Comparison of ENCODE assay signal across 1 cellular context in the genomic region with DNA sequence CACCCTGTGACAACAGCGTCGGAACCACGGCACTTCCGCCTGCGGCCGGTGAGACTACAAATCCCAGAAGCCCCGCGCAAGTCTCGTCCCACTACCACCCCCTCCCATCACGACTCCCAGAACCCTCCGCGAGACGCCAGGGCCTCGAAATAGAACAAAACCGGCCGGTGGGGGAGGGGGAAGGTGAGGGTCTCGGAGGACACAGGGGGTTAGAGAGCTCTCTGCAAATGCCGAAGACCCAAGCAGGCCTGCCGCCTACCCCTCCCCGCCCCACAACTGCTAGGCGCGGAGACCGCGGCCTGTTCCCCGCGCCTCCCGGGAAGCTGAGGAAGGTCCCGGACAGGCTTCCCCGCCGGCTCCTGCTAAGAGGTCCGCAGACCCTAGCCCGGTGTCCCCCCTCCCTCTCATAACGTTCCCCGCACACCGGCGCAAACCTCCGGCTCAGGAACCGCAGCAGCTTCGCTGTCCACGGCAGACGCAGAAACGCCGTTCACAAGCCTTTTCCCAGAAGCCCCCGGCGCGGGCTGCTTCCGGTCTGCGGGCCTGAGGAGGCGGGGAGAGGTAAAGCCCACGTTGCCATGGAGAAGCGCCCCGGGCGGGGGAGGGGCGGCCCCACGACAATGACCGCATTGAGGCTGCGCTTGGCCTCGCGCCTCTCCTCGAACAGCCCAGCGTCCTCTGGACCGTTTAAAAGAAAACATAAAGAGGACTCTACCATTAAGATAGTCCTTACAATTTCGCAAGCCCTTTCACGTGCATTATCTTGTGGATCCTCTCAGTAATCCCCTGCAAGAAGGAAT.
A peak's percentile ranks its signal among the peaks of the same experiment; 100 is the strongest.
TF ChIP-seq lines count a peak whose summit lies in the region.

A gene (minus strand): TSS at position 485 of the 800 bp plus-strand sequence. CDS start 3,770 bp downstream, outside the sequence.

TF ChIP-seq in HepG2, 621 proteins besides CTCF, POLR2A, EP300 and RAD21 (continued from another document and continues in another):
- TF ChIP-seq MBD4 (IDR thresholded peaks at IDR 0.05; ENCODE audit: borderline replicate concordance, low read length) (no peak), ZNF253 (CRISPR knock-in tag; IDR thresholded peaks at IDR 0.05; ENCODE audit: borderline replicate concordance) (no peak), ZNF343 (CRISPR knock-in tag; IDR thresholded peaks at IDR 0.05) (peak; percentile 81; the same call in 1 of the 2 replicates), ZNF619 (CRISPR knock-in tag; IDR thresholded peaks at IDR 0.05) (peak; percentile 32; the same call in 1 of the 2 replicates), KLF16 (CRISPR knock-in tag; IDR thresholded peaks at IDR 0.05) (peak in 1 of 2 experiments; percentile 21; a peak in 2 of 4 replicates), NCOA1 (CRISPR knock-in tag; IDR thresholded peaks at IDR 0.05) (peak; percentile 62; the same call in 1 of the 2 replicates), GTF2F1 (IDR thresholded peaks at IDR 0.05; ENCODE audit: low read length) (no peak), SMARCE1 (IDR thresholded peaks at IDR 0.05; ENCODE audit: borderline replicate concordance) (no peak), TAF15 (IDR thresholded peaks at IDR 0.05; ENCODE audit: low read depth, low read length, poor library complexity, severe bottlenecking) (no peak), ZNF124 (CRISPR knock-in tag; IDR thresholded peaks at IDR 0.05) (no peak), TCF12 (IDR thresholded peaks at IDR 0.05) (no peak), TCF12 (CRISPR knock-in tag; IDR thresholded peaks at IDR 0.05) (no peak), MED1 (CRISPR knock-in tag; IDR thresholded peaks at IDR 0.05) (peak; percentile 52; the same call in 1 of the 2 replicates), NR3C1 (CRISPR knock-in tag; IDR thresholded peaks at IDR 0.05) (no peak), SIX1 (CRISPR knock-in tag; IDR thresholded peaks at IDR 0.05; ENCODE audit: borderline replicate concordance) (no peak), TBP (CRISPR knock-in tag; IDR thresholded peaks at IDR 0.05) (no peak), RORA (CRISPR knock-in tag; IDR thresholded peaks at IDR 0.05) (no peak), RBM22 (optimal IDR thresholded peaks at IDR 0.05; ENCODE audit: low read length) (peak; percentile 29), ZNF292 (CRISPR knock-in tag; IDR thresholded peaks at IDR 0.05; ENCODE audit: borderline replicate concordance, low read depth) (no peak), FOXK1 (CRISPR knock-in tag; IDR thresholded peaks at IDR 0.05; ENCODE audit: borderline replicate concordance, low read depth) (peak; percentile 58; the same call in 1 of the 2 replicates), NONO (IDR thresholded peaks at IDR 0.05) (no peak), NONO (CRISPR knock-in tag; conservative IDR thresholded peaks at IDR 0.05) (peak; percentile 95), MATR3 (CRISPR knock-in tag; IDR thresholded peaks at IDR 0.05) (no peak), SNAI1 (CRISPR knock-in tag; IDR thresholded peaks at IDR 0.05; ENCODE audit: borderline replicate concordance) (peak; percentile 87; the same call in 1 of the 2 replicates), GATAD2A (CRISPR knock-in tag; IDR thresholded peaks at IDR 0.05) (peak; percentile 40; the same call in 1 of the 2 replicates), SYNCRIP (IDR thresholded peaks at IDR 0.05; ENCODE audit: insufficient read depth, low read depth, low read length) (no peak), ZNF776 (CRISPR knock-in tag; IDR thresholded peaks at IDR 0.05) (peak; percentile 81; the same call in 1 of the 2 replicates), MAFK (conservative IDR thresholded peaks at IDR 0.05 in 1 of 2, IDR thresholded peaks at IDR 0.05 in 1 of 2; ENCODE audit: low read length in 2 of 2) (no peak), SIN3A (IDR thresholded peaks at IDR 0.05; ENCODE audit: borderline replicate concordance, low read depth, low read length) (peak; percentile 73; the same call in 1 of the 2 replicates), SP1 (IDR thresholded peaks at IDR 0.05) (no peak), SP1 (CRISPR knock-in tag; IDR thresholded peaks at IDR 0.05) (no peak), ASH2L (IDR thresholded peaks at IDR 0.05; ENCODE audit: insufficient read length, low read depth, low read length) (peak; percentile 95), NFKB2 (CRISPR knock-in tag; IDR thresholded peaks at IDR 0.05; ENCODE audit: borderline replicate concordance) (peak; percentile 86)
- TF ChIP-seq, protein P1, sequence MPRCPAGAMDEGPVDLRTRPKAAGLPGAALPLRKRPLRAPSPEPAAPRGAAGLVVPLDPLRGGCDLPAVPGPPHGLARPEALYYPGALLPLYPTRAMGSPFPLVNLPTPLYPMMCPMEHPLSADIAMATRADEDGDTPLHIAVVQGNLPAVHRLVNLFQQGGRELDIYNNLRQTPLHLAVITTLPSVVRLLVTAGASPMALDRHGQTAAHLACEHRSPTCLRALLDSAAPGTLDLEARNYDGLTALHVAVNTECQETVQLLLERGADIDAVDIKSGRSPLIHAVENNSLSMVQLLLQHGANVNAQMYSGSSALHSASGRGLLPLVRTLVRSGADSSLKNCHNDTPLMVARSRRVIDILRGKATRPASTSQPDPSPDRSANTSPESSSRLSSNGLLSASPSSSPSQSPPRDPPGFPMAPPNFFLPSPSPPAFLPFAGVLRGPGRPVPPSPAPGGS (CRISPR knock-in tag; IDR thresholded peaks at IDR 0.05): peak; percentile 78; the same call in 1 of the 2 replicates
- TF ChIP-seq, protein P2, sequence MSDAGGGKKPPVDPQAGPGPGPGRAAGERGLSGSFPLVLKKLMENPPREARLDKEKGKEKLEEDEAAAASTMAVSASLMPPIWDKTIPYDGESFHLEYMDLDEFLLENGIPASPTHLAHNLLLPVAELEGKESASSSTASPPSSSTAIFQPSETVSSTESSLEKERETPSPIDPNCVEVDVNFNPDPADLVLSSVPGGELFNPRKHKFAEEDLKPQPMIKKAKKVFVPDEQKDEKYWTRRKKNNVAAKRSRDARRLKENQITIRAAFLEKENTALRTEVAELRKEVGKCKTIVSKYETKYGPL (CRISPR knock-in tag; IDR thresholded peaks at IDR 0.05): peak; percentile 25; the same call in 1 of the 2 replicates
- TF ChIP-seq, protein P3, sequence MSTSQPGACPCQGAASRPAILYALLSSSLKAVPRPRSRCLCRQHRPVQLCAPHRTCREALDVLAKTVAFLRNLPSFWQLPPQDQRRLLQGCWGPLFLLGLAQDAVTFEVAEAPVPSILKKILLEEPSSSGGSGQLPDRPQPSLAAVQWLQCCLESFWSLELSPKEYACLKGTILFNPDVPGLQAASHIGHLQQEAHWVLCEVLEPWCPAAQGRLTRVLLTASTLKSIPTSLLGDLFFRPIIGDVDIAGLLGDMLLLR (CRISPR knock-in tag; IDR thresholded peaks at IDR 0.05): 0 out of 2 replicates have a peak, but pooled peaks have one; percentile 52
- TF ChIP-seq, protein P4, sequence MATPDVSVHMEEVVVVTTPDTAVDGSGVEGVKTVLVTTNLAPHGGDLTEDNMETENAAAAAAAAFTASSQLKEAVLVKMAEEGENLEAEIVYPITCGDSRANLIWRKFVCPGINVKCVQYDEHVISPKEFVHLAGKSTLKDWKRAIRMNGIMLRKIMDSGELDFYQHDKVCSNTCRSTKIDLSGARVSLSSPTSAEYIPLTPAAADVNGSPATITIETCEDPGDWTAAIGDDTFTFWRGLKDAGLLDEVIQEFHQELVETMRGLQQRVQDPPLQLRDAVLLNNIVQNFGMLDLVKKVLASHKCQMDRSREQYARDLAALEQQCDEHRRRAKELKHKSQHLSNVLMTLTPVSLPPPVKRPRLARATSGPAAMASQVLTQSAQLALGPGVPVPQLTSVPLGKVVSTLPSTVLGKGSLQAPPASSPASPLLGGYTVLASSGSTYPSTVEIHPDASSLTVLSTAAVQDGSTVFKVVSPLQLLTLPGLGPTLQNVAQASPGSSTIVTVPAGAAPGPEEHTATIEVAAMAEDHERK (CRISPR knock-in tag; IDR thresholded peaks at IDR 0.05; ENCODE audit: low read depth): peak; percentile 50; the same call in 1 of the 2 replicates
- TF ChIP-seq, protein P5, sequence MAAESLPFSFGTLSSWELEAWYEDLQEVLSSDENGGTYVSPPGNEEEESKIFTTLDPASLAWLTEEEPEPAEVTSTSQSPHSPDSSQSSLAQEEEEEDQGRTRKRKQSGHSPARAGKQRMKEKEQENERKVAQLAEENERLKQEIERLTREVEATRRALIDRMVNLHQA (CRISPR knock-in tag; IDR thresholded peaks at IDR 0.05): no peak
- TF ChIP-seq, protein P6, sequence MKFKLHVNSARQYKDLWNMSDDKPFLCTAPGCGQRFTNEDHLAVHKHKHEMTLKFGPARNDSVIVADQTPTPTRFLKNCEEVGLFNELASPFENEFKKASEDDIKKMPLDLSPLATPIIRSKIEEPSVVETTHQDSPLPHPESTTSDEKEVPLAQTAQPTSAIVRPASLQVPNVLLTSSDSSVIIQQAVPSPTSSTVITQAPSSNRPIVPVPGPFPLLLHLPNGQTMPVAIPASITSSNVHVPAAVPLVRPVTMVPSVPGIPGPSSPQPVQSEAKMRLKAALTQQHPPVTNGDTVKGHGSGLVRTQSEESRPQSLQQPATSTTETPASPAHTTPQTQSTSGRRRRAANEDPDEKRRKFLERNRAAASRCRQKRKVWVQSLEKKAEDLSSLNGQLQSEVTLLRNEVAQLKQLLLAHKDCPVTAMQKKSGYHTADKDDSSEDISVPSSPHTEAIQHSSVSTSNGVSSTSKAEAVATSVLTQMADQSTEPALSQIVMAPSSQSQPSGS (CRISPR knock-in tag; IDR thresholded peaks at IDR 0.05): peak; percentile 60; the same call in 1 of the 2 replicates
- TF ChIP-seq, protein P7, sequence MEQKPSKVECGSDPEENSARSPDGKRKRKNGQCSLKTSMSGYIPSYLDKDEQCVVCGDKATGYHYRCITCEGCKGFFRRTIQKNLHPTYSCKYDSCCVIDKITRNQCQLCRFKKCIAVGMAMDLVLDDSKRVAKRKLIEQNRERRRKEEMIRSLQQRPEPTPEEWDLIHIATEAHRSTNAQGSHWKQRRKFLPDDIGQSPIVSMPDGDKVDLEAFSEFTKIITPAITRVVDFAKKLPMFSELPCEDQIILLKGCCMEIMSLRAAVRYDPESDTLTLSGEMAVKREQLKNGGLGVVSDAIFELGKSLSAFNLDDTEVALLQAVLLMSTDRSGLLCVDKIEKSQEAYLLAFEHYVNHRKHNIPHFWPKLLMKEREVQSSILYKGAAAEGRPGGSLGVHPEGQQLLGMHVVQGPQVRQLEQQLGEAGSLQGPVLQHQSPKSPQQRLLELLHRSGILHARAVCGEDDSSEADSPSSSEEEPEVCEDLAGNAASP (CRISPR knock-in tag; IDR thresholded peaks at IDR 0.05; ENCODE audit: borderline replicate concordance): no peak
- TF ChIP-seq, protein P8, sequence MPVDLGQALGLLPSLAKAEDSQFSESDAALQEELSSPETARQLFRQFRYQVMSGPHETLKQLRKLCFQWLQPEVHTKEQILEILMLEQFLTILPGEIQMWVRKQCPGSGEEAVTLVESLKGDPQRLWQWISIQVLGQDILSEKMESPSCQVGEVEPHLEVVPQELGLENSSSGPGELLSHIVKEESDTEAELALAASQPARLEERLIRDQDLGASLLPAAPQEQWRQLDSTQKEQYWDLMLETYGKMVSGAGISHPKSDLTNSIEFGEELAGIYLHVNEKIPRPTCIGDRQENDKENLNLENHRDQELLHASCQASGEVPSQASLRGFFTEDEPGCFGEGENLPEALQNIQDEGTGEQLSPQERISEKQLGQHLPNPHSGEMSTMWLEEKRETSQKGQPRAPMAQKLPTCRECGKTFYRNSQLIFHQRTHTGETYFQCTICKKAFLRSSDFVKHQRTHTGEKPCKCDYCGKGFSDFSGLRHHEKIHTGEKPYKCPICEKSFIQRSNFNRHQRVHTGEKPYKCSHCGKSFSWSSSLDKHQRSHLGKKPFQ (CRISPR knock-in tag; IDR thresholded peaks at IDR 0.05; ENCODE audit: insufficient replicate concordance): no peak
- TF ChIP-seq, protein P9, sequence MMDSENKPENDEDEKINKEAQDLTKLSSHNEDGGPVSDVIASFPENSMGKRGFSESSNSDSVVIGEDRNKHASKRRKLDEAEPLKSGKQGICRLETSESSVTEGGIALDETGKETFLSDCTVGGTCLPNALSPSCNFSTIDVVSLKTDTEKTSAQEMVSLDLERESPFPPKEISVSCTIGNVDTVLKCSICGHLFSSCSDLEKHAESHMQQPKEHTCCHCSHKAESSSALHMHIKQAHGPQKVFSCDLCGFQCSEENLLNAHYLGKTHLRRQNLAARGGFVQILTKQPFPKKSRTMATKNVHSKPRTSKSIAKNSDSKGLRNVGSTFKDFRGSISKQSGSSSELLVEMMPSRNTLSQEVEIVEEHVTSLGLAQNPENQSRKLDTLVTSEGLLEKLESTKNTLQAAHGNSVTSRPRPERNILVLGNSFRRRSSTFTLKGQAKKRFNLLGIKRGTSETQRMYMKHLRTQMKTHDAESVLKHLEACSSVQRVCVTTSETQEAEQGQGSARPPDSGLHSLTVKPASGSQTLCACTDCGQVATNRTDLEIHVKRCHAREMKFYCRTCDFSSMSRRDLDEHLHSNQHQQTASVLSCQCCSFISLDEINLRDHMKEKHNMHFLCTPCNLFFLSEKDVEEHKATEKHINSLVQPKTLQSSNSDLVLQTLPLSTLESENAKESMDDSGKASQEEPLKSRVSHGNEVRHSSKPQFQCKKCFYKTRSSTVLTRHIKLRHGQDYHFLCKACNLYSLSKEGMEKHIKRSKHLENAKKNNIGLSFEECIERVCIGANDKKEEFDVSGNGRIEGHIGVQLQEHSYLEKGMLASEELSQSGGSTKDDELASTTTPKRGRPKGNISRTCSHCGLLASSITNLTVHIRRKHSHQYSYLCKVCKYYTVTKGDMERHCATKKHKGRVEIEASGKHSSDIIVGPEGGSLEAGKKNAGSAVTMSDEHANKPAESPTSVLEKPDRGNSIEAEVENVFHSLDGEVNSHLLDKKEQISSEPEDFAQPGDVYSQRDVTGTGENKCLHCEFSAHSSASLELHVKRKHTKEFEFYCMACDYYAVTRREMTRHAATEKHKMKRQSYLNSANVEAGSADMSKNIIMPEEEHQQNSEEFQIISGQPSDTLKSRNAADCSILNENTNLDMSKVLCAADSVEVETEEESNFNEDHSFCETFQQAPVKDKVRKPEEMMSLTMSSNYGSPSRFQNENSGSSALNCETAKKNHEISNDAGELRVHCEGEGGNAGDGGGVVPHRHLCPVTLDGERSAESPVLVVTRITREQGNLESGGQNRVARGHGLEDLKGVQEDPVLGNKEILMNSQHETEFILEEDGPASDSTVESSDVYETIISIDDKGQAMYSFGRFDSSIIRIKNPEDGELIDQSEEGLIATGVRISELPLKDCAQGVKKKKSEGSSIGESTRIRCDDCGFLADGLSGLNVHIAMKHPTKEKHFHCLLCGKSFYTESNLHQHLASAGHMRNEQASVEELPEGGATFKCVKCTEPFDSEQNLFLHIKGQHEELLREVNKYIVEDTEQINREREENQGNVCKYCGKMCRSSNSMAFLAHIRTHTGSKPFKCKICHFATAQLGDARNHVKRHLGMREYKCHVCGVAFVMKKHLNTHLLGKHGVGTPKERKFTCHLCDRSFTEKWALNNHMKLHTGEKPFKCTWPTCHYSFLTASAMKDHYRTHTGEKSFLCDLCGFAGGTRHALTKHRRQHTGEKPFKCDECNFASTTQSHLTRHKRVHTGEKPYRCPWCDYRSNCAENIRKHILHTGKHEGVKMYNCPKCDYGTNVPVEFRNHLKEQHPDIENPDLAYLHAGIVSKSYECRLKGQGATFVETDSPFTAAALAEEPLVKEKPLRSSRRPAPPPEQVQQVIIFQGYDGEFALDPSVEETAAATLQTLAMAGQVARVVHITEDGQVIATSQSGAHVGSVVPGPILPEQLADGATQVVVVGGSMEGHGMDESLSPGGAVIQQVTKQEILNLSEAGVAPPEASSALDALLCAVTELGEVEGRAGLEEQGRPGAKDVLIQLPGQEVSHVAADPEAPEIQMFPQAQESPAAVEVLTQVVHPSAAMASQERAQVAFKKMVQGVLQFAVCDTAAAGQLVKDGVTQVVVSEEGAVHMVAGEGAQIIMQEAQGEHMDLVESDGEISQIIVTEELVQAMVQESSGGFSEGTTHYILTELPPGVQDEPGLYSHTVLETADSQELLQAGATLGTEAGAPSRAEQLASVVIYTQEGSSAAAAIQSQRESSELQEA (CRISPR knock-in tag; IDR thresholded peaks at IDR 0.05; ENCODE audit: not compliant biosample characterization): peak; percentile 80
